ENCODE assay signal across 23 cellular contexts in the genomic region with DNA sequence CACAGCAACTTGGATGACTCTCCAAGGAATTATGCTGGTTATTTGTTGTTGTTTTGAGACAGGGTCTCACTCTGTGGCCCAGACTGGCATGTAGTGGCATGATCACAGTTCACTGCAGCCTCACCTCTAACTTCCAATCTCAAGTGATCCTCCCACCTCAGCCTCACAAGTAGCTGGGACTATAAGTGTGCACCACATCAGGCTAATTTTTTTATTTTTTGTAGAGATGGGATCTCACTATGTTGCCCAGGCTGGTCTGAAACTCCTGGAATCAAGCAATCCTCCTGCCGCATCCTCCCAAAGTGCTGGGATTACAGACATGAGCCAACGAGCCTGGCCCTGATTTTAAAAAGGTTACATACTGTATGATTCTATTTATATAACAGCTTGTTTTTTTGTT.
"Had no signal": no experiment of that assay in that cellular context is flagged by ENCODE, and none has a peak within 500 bp of the region (broad histone marks: within the 10 kb centered on the region; RNA-seq: fewer than 3 reads in every experiment).

No MANE protein-coding gene starts in this region.

- FAIRE-seq: endothelial cell of umbilical vein, frontal cortex had no signal

- H3K9me3 ChIP-seq: colonic mucosa, esophagus muscularis mucosa, gastroesophageal sphincter, heart left ventricle, left lung, lower lobe of right lung, mucosa of descending colon had no signal

- H3K4me1 ChIP-seq: colonic mucosa, foreskin keratinocyte, lower lobe of right lung had no signal

- H3K79me2 ChIP-seq: hepatocyte had no signal

- H3K27me3 ChIP-seq: colonic mucosa, esophagus muscularis mucosa, foreskin keratinocyte, gastroesophageal sphincter, heart left ventricle, hepatocyte, left lung had no signal

- DNase-seq: colonic mucosa; cortex of kidney; effector CD4-positive, alpha-beta T cell; effector memory CD4-positive, alpha-beta T cell; foreskin keratinocyte; heart left ventricle; hypothalamus; immature natural killer cell; islet precursor cell; left cardiac atrium; left lung; left ventricle myocardium superior; lower lobe of right lung; mesenchymal stem cell; mucosa of descending colon; naive B cell had no signal

- H2AFZ ChIP-seq: hepatocyte had no signal

- H3K36me3 ChIP-seq: colonic mucosa, left lung, lower lobe of right lung had no signal

- H3K36me3 Mint-ChIP-seq: immature natural killer cell, naive B cell had no signal

- H3K4me1 Mint-ChIP-seq: immature natural killer cell, mesothelial cell of epicardium, naive B cell had no signal

- H3K27ac Mint-ChIP-seq: dendritic cell treated with granulocyte-macrophage colony-stimulating factor and Interleukin-4, amounts not matched to agents 40 ng/mL and 50 ng/mL, for 4 days; immature natural killer cell; mesothelial cell of epicardium; naive B cell had no signal

- H3K27ac ChIP-seq: colonic mucosa, esophagus muscularis mucosa, foreskin keratinocyte, heart left ventricle, hepatocyte, left lung, lower lobe of right lung had no signal

- ATAC-seq: foreskin keratinocyte, gastroesophageal sphincter, heart left ventricle, left cardiac atrium, left lung, left ventricle myocardium superior, lower lobe of right lung, mucosa of descending colon had no signal

- H3K4me2 ChIP-seq: hepatocyte had no signal

- H3K4me3 Mint-ChIP-seq: dendritic cell treated with granulocyte-macrophage colony-stimulating factor and Interleukin-4, amounts not matched to agents 40 ng/mL and 50 ng/mL, for 4 days; immature natural killer cell; mesothelial cell of epicardium; naive B cell had no signal

- H3K27me3 Mint-ChIP-seq: dendritic cell treated with granulocyte-macrophage colony-stimulating factor and Interleukin-4, amounts not matched to agents 40 ng/mL and 50 ng/mL, for 4 days had no signal

- H3K4me3 ChIP-seq: colonic mucosa, esophagus muscularis mucosa, gastroesophageal sphincter, heart left ventricle, hepatocyte, left lung, lower lobe of right lung, mucosa of descending colon had no signal

- H3K9me3 Mint-ChIP-seq: dendritic cell treated with granulocyte-macrophage colony-stimulating factor and Interleukin-4, amounts not matched to agents 40 ng/mL and 50 ng/mL, for 4 days; immature natural killer cell; mesothelial cell of epicardium; naive B cell had no signal
